11 cellular contexts compared by ENCODE assay signal in the genomic region with DNA sequence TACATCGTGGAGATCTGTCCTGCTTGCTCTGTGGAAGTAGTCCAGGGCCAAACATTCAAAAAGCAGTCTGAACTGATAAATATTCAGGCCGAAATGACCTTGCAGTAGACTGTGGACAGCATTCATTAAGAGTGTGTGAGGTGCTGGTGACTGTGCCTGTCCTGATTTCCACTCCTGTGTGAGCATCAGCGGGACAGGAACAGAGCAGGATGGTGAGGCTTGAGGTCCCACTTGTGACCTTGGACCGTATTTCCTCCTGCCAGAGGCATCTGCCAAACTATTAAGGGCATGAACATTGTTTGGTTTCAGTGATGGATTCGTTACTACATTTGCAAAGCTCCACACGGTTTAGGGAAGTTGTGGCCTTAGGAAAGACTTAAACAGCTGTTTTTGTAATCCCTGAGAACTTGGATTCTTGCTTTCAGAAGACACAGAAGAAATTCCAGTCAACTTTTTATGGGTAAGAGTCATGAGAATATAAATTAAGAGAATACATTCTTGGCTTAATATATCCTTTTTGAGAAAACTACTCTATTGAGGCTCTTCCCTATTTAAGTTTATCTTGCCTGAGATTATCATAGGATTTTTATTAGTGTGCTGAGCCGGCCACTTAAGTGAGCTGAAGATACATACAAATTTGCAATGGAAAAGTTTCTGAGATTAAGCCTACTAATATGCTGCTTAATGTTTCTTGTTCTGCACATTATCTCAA. TPM values are rescaled to one million over a fixed set of nuclear protein-coding genes. Genes with fewer than 3 reads are reported as not detected.
DNase-seq lines count a peak whose midpoint lies in the region; ATAC-seq and TF ChIP-seq lines count a peak whose summit lies in the region.
"Had no signal": no experiment of that assay in that cellular context is flagged by ENCODE, and none has a peak within 500 bp of the region (broad histone marks: within the 10 kb centered on the region; RNA-seq: fewer than 3 reads in every experiment).

No MANE protein-coding gene starts in this region.

- WGBS in stomach, 5 donors: 14 to 26% (median 16%) methylated on average over 7 of the region's 7 CpGs

- no peaks in the 10 kb centered on the region for H3K9me3 ChIP-seq in stomach

- POLR2A ChIA-PET in activated B cell treated with CpG ODN at 0.5 μM for 24 hours (lab: Charles Lee): no interaction called here

- peak overlapping the region; percentile 24 for H3K27ac Mint-ChIP-seq in activated B cell treated with CpG ODN at 0.5 μM for 24 hours

- H3K9me3 Mint-ChIP-seq in activated B cell treated with CpG ODN at 0.5 μM for 24 hours: no peaks in the 10 kb centered on the region

- no peak for TF ChIP-seq POLR2A in stomach (IDR thresholded peaks at IDR 0.05)

- no peaks in the 10 kb centered on the region for H3K27me3 Mint-ChIP-seq in activated B cell treated with CpG ODN at 0.5 μM for 24 hours

- no peaks in the 10 kb centered on the region for H3K36me3 ChIP-seq in stomach

- H3K27me3 ChIP-seq in stomach: no peaks in the 10 kb centered on the region

- ATAC-seq in activated B cell treated with CpG ODN at 0.5 μM for 24 hours (ENCODE audit: low read depth) (no peak), left colon (peak; percentile 2), HG03460 (IDR thresholded peaks at IDR 0.05; ENCODE audit: unreplicated experiment) (no peak), HG02798 (IDR thresholded peaks at IDR 0.05; ENCODE audit: poor library complexity, unreplicated experiment) (no peak), HG02981 (IDR thresholded peaks at IDR 0.05; ENCODE audit: unreplicated experiment) (no peak)
- ATAC-seq: stimulated activated naive CD8-positive, alpha-beta T cell treated with anti-CD3 and anti-CD28 coated beads, Interleukin-15, Interleukin-2, amounts not matched to agents 100 U/mL and 50 U/mL, for 24 hours had no signal

- no peaks in the 10 kb centered on the region for H3K36me3 Mint-ChIP-seq in activated B cell treated with CpG ODN at 0.5 μM for 24 hours (ENCODE audit: low read depth)

- TF ChIP-seq CTCF in activated B cell treated with CpG ODN at 0.5 μM for 24 hours (IDR thresholded peaks at IDR 0.05) (no peak), stomach (IDR thresholded peaks at IDR 0.05) (no peak)

- peaks cover 74% of the 10 kb centered on the region for H3K4me1 Mint-ChIP-seq in activated B cell treated with CpG ODN at 0.5 μM for 24 hours

- intact Hi-C loops in activated B cell treated with CpG ODN at 0.5 μM for 24 hours (cut with micrococcal nuclease) (no loop called here), left colon (cut with DNase I, micrococcal nuclease) (no loop called here), stomach (cut with DNase I; ENCODE audit: low total_unique reads) (no loop called here)

- TF ChIP-seq EP300 in stomach (IDR thresholded peaks at IDR 0.05): no peak

- H3K4me1 ChIP-seq in stomach: peaks cover 50 to 97% (median 74%) of the 10 kb centered on the region in 4 donors

- peak overlapping the region; percentile 69 to 82 (median 79) for H3K27ac ChIP-seq in stomach

- DNase-seq in HuH-7.5 (ENCODE audit: low spot score): peak; percentile 6
- DNase-seq in activated B cell treated with CpG ODN at 0.5 μM for 24 hours: no peak
- DNase-seq in left colon: no peak
- no peak for DNase-seq in stomach
- DNase-seq in NCI-H1092 treated with DMSO at 0.1 percent for 48 hours (lab: John Stamatoyannopoulos, UW): no peak
- DNase-seq: cerebellar nuclear complex; NCI-H1105 treated with DMSO at 0.1 percent for 48 hours; stimulated activated naive CD8-positive, alpha-beta T cell treated with anti-CD3 and anti-CD28 coated beads, Interleukin-15, Interleukin-2, amounts not matched to agents 100 U/mL and 50 U/mL, for 24 hours had no signal

- H3K4me3 ChIP-seq in stomach: no peak overlapping the region

- no peak overlapping the region for H3K4me3 Mint-ChIP-seq in activated B cell treated with CpG ODN at 0.5 μM for 24 hours

- CTCF ChIA-PET in activated B cell treated with CpG ODN at 0.5 μM for 24 hours (lab: Charles Lee): no interaction called here

RNA-seq across cellular contexts. Expression of a gene that starts 32.9 kb away (rescaled TPM):
- total RNA-seq in activated B cell treated with CpG ODN at 0.5 μM for 24 hours (68.5 and 69.2 TPM in 2 replicates), left colon (10 to 100 TPM; 51.6 to 78.0 TPM), stomach (10 to 100 TPM in 4 of 5 donors, 1 to 10 TPM in 1; 5.8 to 99.6 (median 60.0) TPM)
- polyA plus RNA-seq in stomach: 10 to 100 TPM; 20.2 to 29.4 (median 25.8) TPM
